In the genomic region with DNA sequence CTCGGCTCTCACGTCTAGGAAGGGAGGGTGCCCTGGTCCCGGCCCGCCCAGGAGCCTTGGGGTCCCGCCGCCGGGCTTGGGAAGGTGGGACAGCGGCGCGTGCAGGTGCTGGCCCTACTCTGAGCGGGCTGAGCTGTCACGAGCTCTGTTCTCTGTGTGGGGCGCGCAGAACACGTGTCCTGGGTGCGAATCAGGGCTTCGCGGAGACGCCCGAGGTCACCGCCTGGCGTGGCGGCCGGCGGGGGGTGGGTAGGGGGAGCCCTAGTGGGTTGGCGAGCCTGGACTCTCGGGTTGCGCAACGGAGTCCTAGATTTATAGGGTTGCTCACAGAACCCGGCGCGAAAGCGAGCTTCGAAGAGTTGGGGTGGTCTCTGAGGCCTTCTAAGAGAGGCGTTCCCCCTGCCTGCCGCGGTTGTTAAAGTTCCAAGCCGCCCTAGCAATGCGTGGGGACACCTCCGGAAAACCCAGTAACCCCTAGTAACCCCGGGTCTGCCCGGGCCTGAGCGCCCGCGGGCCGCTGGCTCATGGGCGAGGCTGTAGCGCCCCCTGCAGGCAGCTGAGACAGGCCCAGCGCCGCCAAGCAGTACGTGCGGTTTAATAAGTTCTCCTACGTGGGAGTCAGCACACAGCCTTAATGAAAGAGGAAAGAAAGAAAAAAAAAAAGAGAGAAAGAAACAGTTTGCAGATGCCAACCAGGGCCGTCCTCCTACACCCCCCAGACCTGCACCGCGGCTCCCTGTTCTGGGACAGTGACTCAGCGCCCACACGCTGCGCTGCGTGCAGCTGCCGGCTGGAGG, we compare ENCODE assay signal across 8 cellular contexts. TPM values are rescaled to one million over a fixed set of nuclear protein-coding genes. Genes with fewer than 3 reads are reported as not detected.
DNase-seq lines count a peak whose midpoint lies in the region; TF ChIP-seq lines count a peak whose summit lies in the region.

No MANE protein-coding gene starts in this region.

- no peak for TF ChIP-seq POLR2A in vagina (IDR thresholded peaks at IDR 0.05)

- H3K4me1 ChIP-seq in right atrium auricular region (peaks cover 0 to 62% of the 10 kb centered on the region in 2 donors), vagina (peaks cover 44% of the 10 kb centered on the region)

- TF ChIP-seq CTCF in LNCAP (IDR thresholded peaks at IDR 0.05) = peak; percentile 97
- TF ChIP-seq CTCF in right atrium auricular region (IDR thresholded peaks at IDR 0.05) = peak; percentile 98 to 99
- TF ChIP-seq CTCF in vagina (IDR thresholded peaks at IDR 0.05) = peak; percentile 87 to 99 (median 99)

- H3K27me3 ChIP-seq in right atrium auricular region = no peaks in the 10 kb centered on the region
- no peaks in the 10 kb centered on the region for H3K27me3 ChIP-seq in vagina

- H3K9me3 ChIP-seq in right atrium auricular region = no peaks in the 10 kb centered on the region
- no peaks in the 10 kb centered on the region for H3K9me3 ChIP-seq in vagina

- H3K27ac ChIP-seq in right atrium auricular region (peak overlapping the region; percentile 85 to 88), vagina (peak overlapping the region; percentile 96)

- H3K4me3 ChIP-seq in right atrium auricular region = peak overlapping the region; percentile 66
- H3K4me3 ChIP-seq in vagina = peak overlapping the region; percentile 84 to 85

- H3K36me3 ChIP-seq in right atrium auricular region (peaks cover 10% of the 10 kb centered on the region), vagina (no peaks in the 10 kb centered on the region)

- DNase-seq in GM03348 (ENCODE audit: low spot score) (peak; percentile 88), GOT3 (lab: John Stamatoyannopoulos, UW) (peak; percentile 52), T-helper 1 cell (peak; percentile 63 to 81 (median 74)), amniotic stem cell (lab: John Stamatoyannopoulos, UW) (peak; percentile 61), right atrium auricular region (ENCODE audit: low spot score) (peak; percentile 87), pulmonary artery endothelial cell (ENCODE audit: low read depth, low spot score) (peak; percentile 90), vagina (ENCODE audit: extremely low spot score in 2 of 2) (peak in 1 of 2 donors; percentile 94)

- intact Hi-C loops in vagina (cut with DNase I) = loop anchor here (5.0 to 10.0 kb wide), 4 partner anchors 323 to 693 kb away; no protein-coding TSS in a partner anchor

RNA-seq across cellular contexts. Expression of gene ADM, which starts 2.7 kb away (rescaled TPM):
- total RNA-seq in right atrium auricular region (100 to 1,000 TPM in 1 of 2 donors, 10 to 100 TPM in 1; 31.2 to 217 TPM), pulmonary artery endothelial cell (132 and 144 TPM in 2 replicates), vagina (130 TPM)

RNA-seq across cellular contexts. Expression of gene SBF2, which starts 13.6 kb away (rescaled TPM):
- 10 to 100 TPM; 22.8 to 23.9 TPM for total RNA-seq in right atrium auricular region
- 32.7 and 33.8 TPM in 2 replicates for total RNA-seq in pulmonary artery endothelial cell
- total RNA-seq in vagina = 69.5 TPM
